ENCODE assay signal across 8 cellular contexts in genomic region chr21:36747114-36747814, GRCh38. TPM values are rescaled to one million over a fixed set of nuclear protein-coding genes. Genes with fewer than 3 reads are reported as not detected.
DNase-seq lines count a peak whose midpoint lies in the region; ATAC-seq and TF ChIP-seq lines count a peak whose summit lies in the region.

No MANE protein-coding gene starts in this region.

- 16 to 40% methylated on average over 21 to 60 of the region's 61 CpGs for WGBS in GM23248 (ENCODE audit: low coverage in 1 of 2, low lambda C conversion rate in 2 of 2, missing lambda C conversion rate in 2 of 2), 2 experiments
- WGBS in heart right ventricle, 2 donors, result 11 to 13% methylated on average over 50 to 61 of the region's 61 CpGs

- H3K36me3 ChIP-seq in GM23248 (ENCODE audit: low read depth) (no peaks in the 10 kb centered on the region), heart right ventricle (peaks cover 0 to 4% (median 0%) of the 10 kb centered on the region in 9 donors), rectal smooth muscle tissue (ENCODE audit: control insufficient read depth, insufficient read depth, low read length) (no peaks in the 10 kb centered on the region)

- intact Hi-C loops in heart right ventricle (cut with DNase I), result loop anchor here (5.0 to 10.0 kb wide), 8 partner anchors 95 to 180 kb away; no protein-coding TSS in a partner anchor

- H3K4me1 Mint-ChIP-seq in WTC11, result peaks cover 47% of the 10 kb centered on the region

- H3K27ac Mint-ChIP-seq in WTC11, result no peak overlapping the region

- no peaks in the 10 kb centered on the region for H3K9me2 ChIP-seq in GM23248 (ENCODE audit: insufficient read depth)

- peaks cover 37% of the 10 kb centered on the region for H3K27me3 Mint-ChIP-seq in WTC11 (ENCODE audit: low read depth)

- no peak overlapping the region for H2AFZ ChIP-seq in GM23248

- H3F3A ChIP-seq in GM23248 (ENCODE audit: insufficient read depth), result no peaks in the 10 kb centered on the region

- H3K79me2 ChIP-seq in GM23248 (ENCODE audit: insufficient read depth), result no peaks in the 10 kb centered on the region

- no peaks in the 10 kb centered on the region for H3K9me3 Mint-ChIP-seq in WTC11

- peak overlapping the region; percentile 81 for H3K4me3 Mint-ChIP-seq in WTC11

- H3K4me1 ChIP-seq in GM23248 (ENCODE audit: insufficient read depth), result no peaks in the 10 kb centered on the region
- H3K4me1 ChIP-seq in heart right ventricle, result peaks cover 0 to 28% (median 9%) of the 10 kb centered on the region in 9 donors
- H3K4me1 ChIP-seq in rectal smooth muscle tissue (ENCODE audit: control insufficient read depth, insufficient read depth, low read length), result peaks cover 3% of the 10 kb centered on the region

- H3K4me3 ChIP-seq in GM23248 (peak overlapping the region; percentile 55), heart right ventricle (peak overlapping the region in 9 of 10 donors; percentile 22 to 53 (median 47)), rectal smooth muscle tissue (ENCODE audit: low read length) (peak overlapping the region; percentile 41)

- in situ Hi-C loops in GM23248 (cut with MboI), result loop anchor here (25.0 kb wide), 1 partner anchor 110 kb away; no protein-coding TSS in a partner anchor

- H3K4me2 ChIP-seq in GM23248 (ENCODE audit: unreplicated experiment), result peak overlapping the region; percentile 14

- POLR2A ChIA-PET in WTC11 (lab: Charles Lee), result no interaction called here

- H3K27ac ChIP-seq in GM23248 (no peak overlapping the region), heart right ventricle (no peak overlapping the region), rectal smooth muscle tissue (ENCODE audit: low read depth, low read length) (no peak overlapping the region)

- no peak for TF ChIP-seq CTCF in WTC11 (IDR thresholded peaks at IDR 0.05)
- no peak for TF ChIP-seq CTCF in heart right ventricle (IDR thresholded peaks at IDR 0.05)

- H3K27me3 ChIP-seq in GM23248 (replicated peaks; ENCODE audit: insufficient read depth), result no peaks in the 10 kb centered on the region
- peaks cover 0 to 51% (median 13%) of the 10 kb centered on the region in 7 donors for H3K27me3 ChIP-seq in heart right ventricle
- H3K27me3 ChIP-seq in rectal smooth muscle tissue (ENCODE audit: control insufficient read depth, insufficient read depth, low read length), result peaks cover 5% of the 10 kb centered on the region

- H4K20me1 ChIP-seq in GM23248 (ENCODE audit: insufficient read depth), result no peaks in the 10 kb centered on the region

- no peaks in the 10 kb centered on the region for H3K36me3 Mint-ChIP-seq in WTC11

- H3K9ac ChIP-seq in GM23248, result no peak overlapping the region
- no peak overlapping the region for H3K9ac ChIP-seq in rectal smooth muscle tissue (ENCODE audit: low read length)

- DNase-seq in GM23248 (peak; percentile 27), WTC11 (ENCODE audit: low spot score) (peak; percentile 28), heart right ventricle (no peak), D341Med (ENCODE audit: low spot score) (no peak), NCI-H1694 treated with DMSO at 0.1 percent for 48 hours (lab: John Stamatoyannopoulos, UW) (no peak), NCI-H1417 (lab: John Stamatoyannopoulos, UW) (no peak)
- DNase-seq in stimulated activated CD4-positive, alpha-beta T cell treated with anti-CD3 and anti-CD28 coated beads, Interleukin-12 subunit alpha, Interleukin-12 subunit beta, amount 100 ng/mL, for 4 hours, result no peak

- ATAC-seq in WTC11 (peak; percentile 12), heart right ventricle (peak in 7 of 8 donors; percentile 5 to 35 (median 21))

- H3K9me3 ChIP-seq in GM23248 (ENCODE audit: low read depth), result no peaks in the 10 kb centered on the region
- H3K9me3 ChIP-seq in heart right ventricle, result no peaks in the 10 kb centered on the region

- CTCF ChIA-PET in WTC11 (lab: Charles Lee), result interaction anchor here (0.5 to 3.3 kb wide), 17 partner anchors 11 to 840 kb away, joined by 3 to 31 read pairs (median 4); no protein-coding TSS in a partner anchor

TF ChIP-seq in WTC11, 78 proteins besides CTCF, POLR2A, EP300 and RAD21:
- TF ChIP-seq ZNF219 (CRISPR knock-in tag; IDR thresholded peaks at IDR 0.05; ENCODE audit: borderline replicate concordance), result no peak
- TF ChIP-seq ZNF416 (CRISPR knock-in tag; IDR thresholded peaks at IDR 0.05), result no peak
- peak; percentile 93 for TF ChIP-seq ZNF121 (CRISPR knock-in tag; IDR thresholded peaks at IDR 0.05)
TF ChIP-seq in WTC11: peak in this region for 1.

RNA-seq across cellular contexts. Expression of gene SIM2, which starts 48.3 kb away (rescaled TPM):
- total RNA-seq in GM23248 (2014; rRNA removed; shearing (Covaris generic)), result not detected in 2 replicates
- polyA plus RNA-seq in GM23248 (2016; fragmentation: Nextera tagmentation; extraction: Ambion mirVana), result 0.14 TPM in 2 replicates
- total RNA-seq in WTC11 (2021), result 0.09 to 0.17 TPM (median 0.11 TPM) in 3 replicates
- total RNA-seq in heart right ventricle, result under 1 TPM in 2 of 10 donors, not detected in 8; 0.15 to 0.16 TPM
- polyA plus RNA-seq in heart right ventricle, result under 1 TPM in 1 of 2 donors, not detected in 1; 0.01 TPM

Comparison
In these comparisons a context has a peak if more than half of its experiments do, and no peak if none do; other contexts are left out.
1. DNase-seq: peak in GM23248 (single experiment) and WTC11 (single experiment); none in heart right ventricle (0 of 2), D341Med (single experiment), NCI-H1694 treated with DMSO at 0.1 percent for 48 hours (single experiment), stimulated activated CD4-positive, alpha-beta T cell treated with anti-CD3 and anti-CD28 coated beads, Interleukin-12 subunit alpha, Interleukin-12 subunit beta, amount 100 ng/mL, for 4 hours (single experiment) and NCI-H1417 (0 of 3).
2. Peak in every context shown above with its lines, with median percentiles within 50 percentile points of each other: H3K4me3 ChIP-seq.